Comparison of ENCODE assay signal across 17 cellular contexts in the genomic region with DNA sequence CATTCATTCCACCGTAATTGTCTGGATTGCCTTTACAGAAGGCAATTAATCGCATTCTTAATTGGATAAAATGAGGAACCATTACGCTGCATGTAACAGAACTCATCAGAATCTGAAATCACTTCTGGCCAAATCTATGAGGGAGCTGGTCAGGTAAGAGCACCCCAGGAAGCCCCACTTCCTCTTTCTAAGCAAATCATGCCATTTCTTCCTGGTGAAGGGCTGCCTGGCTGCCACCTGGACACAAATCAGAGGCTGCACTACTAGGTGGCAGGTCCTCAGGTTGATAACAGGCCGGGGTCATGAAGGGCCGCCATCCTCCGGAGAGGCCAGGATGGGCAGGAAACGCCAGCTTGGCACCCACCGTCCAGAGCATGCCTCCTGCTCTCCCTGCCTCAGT.
DNase-seq lines count a peak whose midpoint lies in the region; ATAC-seq and TF ChIP-seq lines count a peak whose summit lies in the region.
"Had no signal": no experiment of that assay in that cellular context is flagged by ENCODE, and none has a peak within 500 bp of the region (broad histone marks: within the 10 kb centered on the region; RNA-seq: fewer than 3 reads in every experiment).

No MANE protein-coding gene starts in this region.

- intact Hi-C loops in stomach (cut with DNase I; ENCODE audit: low total_unique reads) (no loop called here), gastrocnemius medialis (cut with DNase I; ENCODE audit: low total_unique reads) (no loop called here)

- H3K4me1 ChIP-seq in H9 (ENCODE audit: insufficient read depth, low read length) (peaks cover 5% of the 10 kb centered on the region; the same call in 1 of the 2 replicates), stomach (peaks cover 52 to 91% (median 71%) of the 10 kb centered on the region in 4 donors), gastrocnemius medialis (peaks cover 45 to 49% of the 10 kb centered on the region in 2 donors)
- H3K4me1 ChIP-seq: foreskin keratinocyte, SJSA1 had no signal

- H3K36me3 ChIP-seq in stomach (peaks cover 0 to 13% (median 5%) of the 10 kb centered on the region in 4 donors), gastrocnemius medialis (no peaks in the 10 kb centered on the region)

- no peak overlapping the region for H2AFZ ChIP-seq in H9 (ENCODE audit: low read length)

- H3K4me3 ChIP-seq in stomach (no peak overlapping the region), gastrocnemius medialis (no peak overlapping the region)
- H3K4me3 ChIP-seq: SJSA1 had no signal

- H3K23ac ChIP-seq in H9 (ENCODE audit: insufficient read length, low read depth, low read length), result no peak overlapping the region

- TF ChIP-seq CTCF in H9 (conservative IDR thresholded peaks at IDR 0.05) (no peak), stomach (IDR thresholded peaks at IDR 0.05) (no peak), gastrocnemius medialis (IDR thresholded peaks at IDR 0.05 in 4 of 5, conservative IDR thresholded peaks at IDR 0.05 in 1 of 5) (no peak)

- H3K9me3 Mint-ChIP-seq in H9, result no peaks in the 10 kb centered on the region
- H3K9me3 Mint-ChIP-seq in effector memory CD8-positive, alpha-beta T cell, result no peaks in the 10 kb centered on the region

- no peaks in the 10 kb centered on the region for H3K27me3 Mint-ChIP-seq in H9 (ENCODE audit: low read depth)
- H3K27me3 Mint-ChIP-seq in effector memory CD8-positive, alpha-beta T cell, result no peaks in the 10 kb centered on the region

- no peak overlapping the region for H2BK120ac ChIP-seq in H9 (ENCODE audit: low read depth, low read length, poor library complexity, severe bottlenecking)

- no peak for TF ChIP-seq EP300 in stomach (IDR thresholded peaks at IDR 0.05)

- no peak overlapping the region for H2AK5ac ChIP-seq in H9 (ENCODE audit: insufficient read length, low read length)

- H3K56ac ChIP-seq in H9 (ENCODE audit: insufficient read length, low read depth, low read length), result no peak overlapping the region

- H3K79me1 ChIP-seq in H9 (ENCODE audit: insufficient read depth, low read depth, low read length, poor library complexity, severe bottlenecking), result peaks cover 18% of the 10 kb centered on the region

- H4K20me1 ChIP-seq in H9 (ENCODE audit: control insufficient read depth, insufficient read depth, insufficient read length), result no peaks in the 10 kb centered on the region

- in situ Hi-C loops in gastrocnemius medialis (cut with MboI; ENCODE audit: low sequenced_read_pairs in 4 of 4), result no loop called here

- DNase-seq in DMS153 (lab: John Stamatoyannopoulos, UW), result peak; percentile 18
- DNase-seq in DMS153 treated with DMSO at 0.1 percent for 48 hours (lab: John Stamatoyannopoulos, UW; ENCODE audit: unreplicated experiment), result no peak
- no peak for DNase-seq in H9
- DNase-seq in effector memory CD8-positive, alpha-beta T cell, result no peak
- no peak for DNase-seq in stomach
- no peak for DNase-seq in gastrocnemius medialis
- no peak for DNase-seq in HPDE6-E6E7 (ENCODE audit: extremely low spot score)
- DNase-seq: activated effector memory CD4-positive, alpha-beta T cell treated with anti-CD3 and anti-CD28 coated beads, Interleukin-2, amount 50 U/mL, for 16 hours; Calu3; cortex of kidney; foreskin keratinocyte; kidney glomerular epithelial cell; stimulated activated CD4-positive, alpha-beta T cell treated with anti-CD3 and anti-CD28 coated beads, Interleukin-15, amount 100 ng/mL, for 24 hours had no signal

- no peak overlapping the region for H4K91ac ChIP-seq in H9 (ENCODE audit: insufficient read length, low read depth, low read length)

- no peak overlapping the region for H3T11ph ChIP-seq in H9 (ENCODE audit: low read length)

- no CpG with 5 or more reads among the region's 8 CpGs for WGBS in H9 (ENCODE audit: extremely low coverage, insufficient read length, low lambda C conversion rate)
- WGBS in stomach, 5 donors, result 57 to 70% (median 66%) methylated on average over 8 of the region's 8 CpGs

- no peak overlapping the region for H2BK12ac ChIP-seq in H9 (ENCODE audit: insufficient read length, low read depth, low read length)

- H3K36me3 Mint-ChIP-seq in H9 (ENCODE audit: insufficient read depth in 1 of 3, low read depth in 3 of 3), result peaks cover 0 to 28% (median 3%) of the 10 kb centered on the region in 3 experiments; a peak in 3 of 7 replicates
- peaks cover 20% of the 10 kb centered on the region for H3K36me3 Mint-ChIP-seq in effector memory CD8-positive, alpha-beta T cell (ENCODE audit: insufficient read depth)

- H4K8ac ChIP-seq in H9 (replicated peaks; ENCODE audit: insufficient read length, low read depth, low read length), result no peak overlapping the region

- no peaks in the 10 kb centered on the region for H3K23me2 ChIP-seq in H9 (ENCODE audit: insufficient read length, low read depth, low read length, poor library complexity, severe bottlenecking)

- no peak overlapping the region for H2BK15ac ChIP-seq in H9 (ENCODE audit: low read depth, low read length)

- H3K18ac ChIP-seq in H9 (ENCODE audit: insufficient read length, low read depth, low read length), result no peak overlapping the region

- TF ChIP-seq POLR2A in stomach (IDR thresholded peaks at IDR 0.05) (no peak), gastrocnemius medialis (IDR thresholded peaks at IDR 0.05) (no peak)

- H3K4ac ChIP-seq in H9 (ENCODE audit: low read depth, low read length), result no peak overlapping the region

- H3K4me3 Mint-ChIP-seq in H9, result no peak overlapping the region
- H3K4me3 Mint-ChIP-seq in effector memory CD8-positive, alpha-beta T cell, result no peak overlapping the region

- H4K5ac ChIP-seq in H9 (ENCODE audit: insufficient read length, low read depth, low read length), result no peak overlapping the region

- no peak overlapping the region for H3K27ac ChIP-seq in H9 (ENCODE audit: insufficient read length, low read depth, low read length)
- H3K27ac ChIP-seq in stomach, result peak overlapping the region in 4 of 5 donors; percentile 31 to 87 (median 44)
- H3K27ac ChIP-seq in gastrocnemius medialis, result no peak overlapping the region
- H3K27ac ChIP-seq: 22Rv1, foreskin keratinocyte, SJSA1 had no signal

- H3K4me1 Mint-ChIP-seq in H9, result peaks cover 26 to 32% of the 10 kb centered on the region in 2 experiments
- H3K4me1 Mint-ChIP-seq in effector memory CD8-positive, alpha-beta T cell (ENCODE audit: low read depth in 2 of 2), result peaks cover 57 to 74% of the 10 kb centered on the region in 2 donors

- no peak for ATAC-seq in effector memory CD8-positive, alpha-beta T cell (replicated peaks)
- no peak for ATAC-seq in gastrocnemius medialis
- no peak for ATAC-seq in HG03378 (IDR thresholded peaks at IDR 0.05; ENCODE audit: unreplicated experiment)
- ATAC-seq: activated CD4-positive, CD25-positive, alpha-beta regulatory T cell treated with anti-CD3 and anti-CD28 coated beads, Interleukin-2, amount 50 U/mL, for 24 hours; foreskin keratinocyte had no signal

- no peak overlapping the region for H3K14ac ChIP-seq in H9 (ENCODE audit: insufficient read depth, low read length)

- H2BK20ac ChIP-seq in H9 (ENCODE audit: low read depth, low read length, poor library complexity, severe bottlenecking), result no peak overlapping the region

- peak overlapping the region in 2 of 3 experiments; percentile 12 to 23; a peak in 2 of 7 replicates for H3K27ac Mint-ChIP-seq in H9
- peak overlapping the region; percentile 74 to 76 for H3K27ac Mint-ChIP-seq in effector memory CD8-positive, alpha-beta T cell

- peaks cover 7% of the 10 kb centered on the region for H3K79me2 ChIP-seq in H9 (ENCODE audit: insufficient read depth, low read length)

- H3K9me3 ChIP-seq in H9 (ENCODE audit: control insufficient read depth, low read depth, low read length), result no peaks in the 10 kb centered on the region
- no peaks in the 10 kb centered on the region for H3K9me3 ChIP-seq in stomach
- H3K9me3 ChIP-seq in gastrocnemius medialis, result no peaks in the 10 kb centered on the region
- H3K9me3 ChIP-seq: SJSA1 had no signal

- H3K9ac ChIP-seq in H9 (ENCODE audit: extremely low read depth, insufficient read length, low read length), result no peak overlapping the region

- H3K4me2 ChIP-seq in H9 (ENCODE audit: insufficient read depth, insufficient read length, low read length), result no peak overlapping the region

- H2BK5ac ChIP-seq in H9 (ENCODE audit: insufficient read length, low read length), result no peak overlapping the region

- H3K27me3 ChIP-seq in H9 (ENCODE audit: insufficient read depth, low read length) (no peaks in the 10 kb centered on the region), stomach (no peaks in the 10 kb centered on the region), gastrocnemius medialis (no peaks in the 10 kb centered on the region)
- H3K27me3 ChIP-seq: foreskin keratinocyte, SJSA1 had no signal

Comparison
In these comparisons a context has a peak if more than half of its experiments do, and no peak if none do; other contexts are left out.
1. H3K27ac ChIP-seq: peak in stomach (4 of 5); none in H9 (single experiment) and gastrocnemius medialis (0 of 4).